9 cellular contexts compared by ENCODE assay signal in genomic region chr1:66335859-66336640, GRCh38.
A peak's percentile ranks its signal among the peaks of the same experiment; 100 is the strongest.
DNase-seq lines count a peak whose midpoint lies in the region; ATAC-seq and FAIRE-seq lines count a peak whose summit lies in the region.
"Had no signal": no experiment of that assay in that cellular context is flagged by ENCODE, and none has a peak within 500 bp of the region (broad histone marks: within the 10 kb centered on the region; RNA-seq: fewer than 3 reads in every experiment).

No MANE protein-coding gene starts in this region.

- no peaks in the 10 kb centered on the region for H3K36me3 ChIP-seq in mesendoderm (ENCODE audit: control insufficient read depth, insufficient read depth, low read length)

- H3K27ac ChIP-seq in mesendoderm (ENCODE audit: low read depth, low read length), result no peak overlapping the region

- H2BK5ac ChIP-seq in mesendoderm (ENCODE audit: low read length), result peak overlapping the region; percentile 28

- H2AK5ac ChIP-seq in mesendoderm (ENCODE audit: low read length), result no peak overlapping the region

- DNase-seq in NCI-H2171 treated with DMSO at 0.1 percent for 48 hours (lab: John Stamatoyannopoulos, UW) (peak; percentile 42), NCI-H2171 (lab: John Stamatoyannopoulos, UW) (no peak), brain pericyte (ENCODE audit: low read depth, low spot score) (peak; percentile 50), mesendoderm (peak; percentile 42), NCI-H1048 (lab: John Stamatoyannopoulos, UW) (no peak)
- peak; percentile 51 to 57 for DNase-seq in stimulated activated CD8-positive, alpha-beta memory T cell treated with anti-CD3 and anti-CD28 coated beads, Interleukin-7, amount 100 ng/mL, for 4 hours (ENCODE audit: low read depth in 2 of 2)

- H2BK120ac ChIP-seq in mesendoderm (ENCODE audit: low read depth, low read length), result no peak overlapping the region

- peak overlapping the region; percentile 81 for H3K56ac ChIP-seq in mesendoderm (ENCODE audit: low read length)

- no peak overlapping the region for H4K8ac ChIP-seq in mesendoderm (ENCODE audit: low read depth, low read length)

- FAIRE-seq in TTC549 (lab: Jason Lieb, UNC), result peak; percentile 53
- FAIRE-seq: A204.1 had no signal

- peaks cover 14% of the 10 kb centered on the region for H3K4me1 ChIP-seq in mesendoderm (ENCODE audit: control insufficient read depth, low read depth, low read length)

- ATAC-seq in HG03196 (IDR thresholded peaks at IDR 0.05; ENCODE audit: unreplicated experiment), result peak; percentile 85

- H3K4ac ChIP-seq in mesendoderm (ENCODE audit: low read depth, low read length), result no peak overlapping the region

- H3K79me1 ChIP-seq in mesendoderm (ENCODE audit: low read length), result peaks cover 5% of the 10 kb centered on the region

- H3K23ac ChIP-seq in mesendoderm (ENCODE audit: low read length), result peak overlapping the region; percentile 91

- H3K27me3 ChIP-seq in mesendoderm (ENCODE audit: insufficient read depth, low read length, poor library complexity), result no peaks in the 10 kb centered on the region

- no peak overlapping the region for H4K5ac ChIP-seq in mesendoderm (ENCODE audit: low read length)

- H3K9ac ChIP-seq in mesendoderm (ENCODE audit: low read length), result peak overlapping the region; percentile 15

- no peak overlapping the region for H2BK15ac ChIP-seq in mesendoderm (replicated peaks; ENCODE audit: low read depth)

- no peak overlapping the region for H3K4me3 ChIP-seq in mesendoderm (ENCODE audit: low read length)

- WGBS in mesendoderm (ENCODE audit: extremely low coverage, insufficient coverage, low lambda C conversion rate), result no CpG with 5 or more reads among the region's 10 CpGs

- peaks cover 25% of the 10 kb centered on the region for H3K79me2 ChIP-seq in mesendoderm (ENCODE audit: control insufficient read depth, insufficient read depth, low read length)

- H3K18ac ChIP-seq in mesendoderm (ENCODE audit: low read length), result no peak overlapping the region

- no peak overlapping the region for H3K4me2 ChIP-seq in mesendoderm (ENCODE audit: low read length)

Comparison
In these comparisons a context has a peak if more than half of its experiments do, and no peak if none do; other contexts are left out.
1. DNase-seq: peak in NCI-H2171 treated with DMSO at 0.1 percent for 48 hours (single experiment), brain pericyte (single experiment), mesendoderm (single experiment) and stimulated activated CD8-positive, alpha-beta memory T cell treated with anti-CD3 and anti-CD28 coated beads, Interleukin-7, amount 100 ng/mL, for 4 hours (2 of 2); none in NCI-H2171 (single experiment) and NCI-H1048 (single experiment).